8 cellular contexts compared by ENCODE assay signal in genomic region chr15:92845109-92845508, GRCh38. TPM values are rescaled to one million over a fixed set of nuclear protein-coding genes. Genes with fewer than 3 reads are reported as not detected.
DNase-seq lines count a peak whose midpoint lies in the region; ATAC-seq and TF ChIP-seq lines count a peak whose summit lies in the region.

No MANE protein-coding gene starts in this region.

- peak overlapping the region; percentile 88 for H3K27ac ChIP-seq in Karpas-422 (ENCODE audit: low read length)
- peak overlapping the region; percentile 60 for H3K27ac ChIP-seq in upper lobe of right lung

- no peaks in the 10 kb centered on the region for H3K27me3 Mint-ChIP-seq in activated T-helper 17 cell treated with anti-CD3 and anti-CD28 coated beads, Interleukin-2, amount 50 U/mL, for 72 hours

- H3K4me1 Mint-ChIP-seq in activated T-helper 17 cell treated with anti-CD3 and anti-CD28 coated beads, Interleukin-2, amount 50 U/mL, for 72 hours = peaks cover 23% of the 10 kb centered on the region

- H3K9me3 Mint-ChIP-seq in activated T-helper 17 cell treated with anti-CD3 and anti-CD28 coated beads, Interleukin-2, amount 50 U/mL, for 72 hours = no peaks in the 10 kb centered on the region

- peaks cover 41% of the 10 kb centered on the region for H3K4me1 ChIP-seq in Karpas-422 (ENCODE audit: low read length)
- H3K4me1 ChIP-seq in upper lobe of right lung = peaks cover 22% of the 10 kb centered on the region

- no peak for TF ChIP-seq CTCF in upper lobe of right lung (IDR thresholded peaks at IDR 0.05)

- H3K4me3 Mint-ChIP-seq in activated T-helper 17 cell treated with anti-CD3 and anti-CD28 coated beads, Interleukin-2, amount 50 U/mL, for 72 hours = peak overlapping the region; percentile 84

- H4K20me1 ChIP-seq in Karpas-422 (ENCODE audit: insufficient read depth, low read depth, low read length) = no peaks in the 10 kb centered on the region

- H3K36me3 ChIP-seq in Karpas-422 (ENCODE audit: insufficient read depth, low read length) = no peaks in the 10 kb centered on the region
- no peaks in the 10 kb centered on the region for H3K36me3 ChIP-seq in upper lobe of right lung

- DNase-seq in Caki2 (ENCODE audit: low read depth) (peak; percentile 70), Karpas-422 (peak; percentile 90), inferior parietal cortex (ENCODE audit: extremely low spot score) (peak; percentile 49), upper lobe of right lung (no peak), DMS114 treated with DMSO at 0.1 percent for 48 hours (lab: John Stamatoyannopoulos, UW; ENCODE audit: unreplicated experiment) (no peak), RKO (ENCODE audit: low spot score) (no peak)

- H3K27ac Mint-ChIP-seq in activated T-helper 17 cell treated with anti-CD3 and anti-CD28 coated beads, Interleukin-2, amount 50 U/mL, for 72 hours = peak overlapping the region; percentile 94

- H3K4me3 ChIP-seq in Karpas-422 (ENCODE audit: low read length) (peak overlapping the region; percentile 21), upper lobe of right lung (no peak overlapping the region)

- no peaks in the 10 kb centered on the region for H3K36me3 Mint-ChIP-seq in activated T-helper 17 cell treated with anti-CD3 and anti-CD28 coated beads, Interleukin-2, amount 50 U/mL, for 72 hours (ENCODE audit: low read depth)

- ATAC-seq in GM19452 (IDR thresholded peaks at IDR 0.05; ENCODE audit: unreplicated experiment) (peak; percentile 51), upper lobe of right lung (peak; percentile 81)
- ATAC-seq in activated T-helper 17 cell treated with anti-CD3 and anti-CD28 coated beads, Interleukin-2, amount 50 U/mL, for 72 hours (replicated peaks) = peak; percentile 51

- H3K4me2 ChIP-seq in Karpas-422 (ENCODE audit: low read depth, low read length, poor library complexity, severe bottlenecking) = peak overlapping the region; percentile 69

- H3K9me2 ChIP-seq in Karpas-422 (replicated peaks; ENCODE audit: insufficient read depth, low read length) = no peaks in the 10 kb centered on the region

- in situ Hi-C loops in Caki2 (cut with HindIII; ENCODE audit: low pct_unique_long_range_greater_than_20kb, low sequenced_read_pairs) = no loop called here

- H3K27me3 ChIP-seq in Karpas-422 (ENCODE audit: low read length) (no peaks in the 10 kb centered on the region), upper lobe of right lung (no peaks in the 10 kb centered on the region)

- H3K9ac ChIP-seq in Karpas-422 (ENCODE audit: low read length) = peak overlapping the region; percentile 42

- peak overlapping the region; percentile 93 for H2AFZ ChIP-seq in Karpas-422 (ENCODE audit: low read length)

- intact Hi-C loops in upper lobe of right lung (cut with DNase I) = no loop called here

- H3K9me3 ChIP-seq in Karpas-422 (ENCODE audit: low read length) = no peaks in the 10 kb centered on the region; the same call in 1 of the 2 replicates
- no peaks in the 10 kb centered on the region for H3K9me3 ChIP-seq in upper lobe of right lung

- no peaks in the 10 kb centered on the region for H3K79me2 ChIP-seq in Karpas-422 (ENCODE audit: low read length)

RNA-seq across cellular contexts. Expression of gene CHD2, which starts 55.0 kb away (rescaled TPM):
- 26.6 and 83.0 TPM in 2 replicates for total RNA-seq in Caki2 (2014; rRNA removed; shearing (Covaris generic); ENCODE audit: low replicate concordance)
- 22.1 and 37.3 TPM in 2 replicates for total RNA-seq in Karpas-422 (2014; rRNA removed; shearing (Covaris generic); ENCODE audit: low replicate concordance)
- 100 to 1,000 TPM; 159 to 357 TPM for total RNA-seq in activated T-helper 17 cell treated with anti-CD3 and anti-CD28 coated beads, Interleukin-2, amount 50 U/mL, for 72 hours
- total RNA-seq in upper lobe of right lung = 161 TPM

Comparison
In these comparisons a context has a peak if more than half of its experiments do, and no peak if none do; other contexts are left out.
1. DNase-seq: peak in Caki2 (single experiment), Karpas-422 (single experiment) and inferior parietal cortex (single experiment); none in upper lobe of right lung (single experiment), DMS114 treated with DMSO at 0.1 percent for 48 hours (single experiment) and RKO (single experiment).
2. Peak in every context shown above with its lines, with median percentiles within 50 percentile points of each other: ATAC-seq.